14 cellular contexts compared by ENCODE assay signal in genomic region chr7:66246549-66247171, GRCh38.
"Had no signal": no experiment of that assay in that cellular context is flagged by ENCODE, and none has a peak within 500 bp of the region (broad histone marks: within the 10 kb centered on the region; RNA-seq: fewer than 3 reads in every experiment).

No MANE protein-coding gene starts in this region.

- H3K9me3 ChIP-seq: colonic mucosa had no signal

- H3K27me3 Mint-ChIP-seq: activated naive CD4-positive, alpha-beta T cell treated with anti-CD3 and anti-CD28 coated beads, Interleukin-2, amount 10 ng/mL, durations not matched to agents 7 days and 5 days; activated T-helper 17 cell treated with anti-CD3 and anti-CD28 coated beads, Interleukin-2, amount 50 U/mL, for 72 hours had no signal

- H3K27ac ChIP-seq: colonic mucosa had no signal

- H3K4me1 ChIP-seq: colonic mucosa had no signal

- H3K4me1 Mint-ChIP-seq: activated naive CD4-positive, alpha-beta T cell treated with anti-CD3 and anti-CD28 coated beads, Interleukin-2, amount 10 ng/mL, durations not matched to agents 7 days and 5 days; activated T-helper 17 cell treated with anti-CD3 and anti-CD28 coated beads, Interleukin-2, amount 50 U/mL, for 72 hours had no signal

- H3K27ac Mint-ChIP-seq: activated naive CD4-positive, alpha-beta T cell treated with anti-CD3 and anti-CD28 coated beads, Interleukin-2, amount 10 ng/mL, durations not matched to agents 7 days and 5 days; activated T-helper 17 cell treated with anti-CD3 and anti-CD28 coated beads, Interleukin-2, amount 50 U/mL, for 72 hours had no signal

- H3K9me3 Mint-ChIP-seq: activated naive CD4-positive, alpha-beta T cell treated with anti-CD3 and anti-CD28 coated beads, Interleukin-2, amount 10 ng/mL, durations not matched to agents 7 days and 5 days; activated T-helper 17 cell treated with anti-CD3 and anti-CD28 coated beads, Interleukin-2, amount 50 U/mL, for 72 hours had no signal

- H3K36me3 Mint-ChIP-seq: activated naive CD4-positive, alpha-beta T cell treated with anti-CD3 and anti-CD28 coated beads, Interleukin-2, amount 10 ng/mL, durations not matched to agents 7 days and 5 days had no signal

- H3K27me3 ChIP-seq: colonic mucosa had no signal

- DNase-seq: activated CD4-positive, alpha-beta T cell treated with anti-CD3 and anti-CD28 coated beads, Interleukin-2, amount 50 U/mL, for 4 hours; activated CD4-positive, CD25-positive, alpha-beta regulatory T cell treated with anti-CD3 and anti-CD28 coated beads, Interleukin-2, amount 50 U/mL, for 72 hours; activated naive CD4-positive, alpha-beta T cell treated with anti-CD3 and anti-CD28 coated beads, Interleukin-2, amount 10 ng/mL, durations not matched to agents 7 days and 5 days; activated T-cell treated with anti-CD3 and anti-CD28 coated beads for 4 hours; colonic mucosa; head of caudate nucleus; midbrain; posterior cingulate gyrus; stimulated activated CD4-positive, alpha-beta T cell treated with anti-CD3 and anti-CD28 coated beads, Interleukin-4, amount 100 ng/mL, for 4 hours; stimulated activated CD8-positive, alpha-beta memory T cell treated with anti-CD3 and anti-CD28 coated beads, Interleukin-4, amount 100 ng/mL, for 48 hours; stimulated activated naive CD4-positive, alpha-beta T cell treated with Interleukin-2 at 50 U/mL for 16 hours; substantia nigra; trophoblast cell had no signal

- H3K4me3 Mint-ChIP-seq: activated naive CD4-positive, alpha-beta T cell treated with anti-CD3 and anti-CD28 coated beads, Interleukin-2, amount 10 ng/mL, durations not matched to agents 7 days and 5 days; activated T-helper 17 cell treated with anti-CD3 and anti-CD28 coated beads, Interleukin-2, amount 50 U/mL, for 72 hours had no signal
